9 cellular contexts compared by ENCODE assay signal in the genomic region with DNA sequence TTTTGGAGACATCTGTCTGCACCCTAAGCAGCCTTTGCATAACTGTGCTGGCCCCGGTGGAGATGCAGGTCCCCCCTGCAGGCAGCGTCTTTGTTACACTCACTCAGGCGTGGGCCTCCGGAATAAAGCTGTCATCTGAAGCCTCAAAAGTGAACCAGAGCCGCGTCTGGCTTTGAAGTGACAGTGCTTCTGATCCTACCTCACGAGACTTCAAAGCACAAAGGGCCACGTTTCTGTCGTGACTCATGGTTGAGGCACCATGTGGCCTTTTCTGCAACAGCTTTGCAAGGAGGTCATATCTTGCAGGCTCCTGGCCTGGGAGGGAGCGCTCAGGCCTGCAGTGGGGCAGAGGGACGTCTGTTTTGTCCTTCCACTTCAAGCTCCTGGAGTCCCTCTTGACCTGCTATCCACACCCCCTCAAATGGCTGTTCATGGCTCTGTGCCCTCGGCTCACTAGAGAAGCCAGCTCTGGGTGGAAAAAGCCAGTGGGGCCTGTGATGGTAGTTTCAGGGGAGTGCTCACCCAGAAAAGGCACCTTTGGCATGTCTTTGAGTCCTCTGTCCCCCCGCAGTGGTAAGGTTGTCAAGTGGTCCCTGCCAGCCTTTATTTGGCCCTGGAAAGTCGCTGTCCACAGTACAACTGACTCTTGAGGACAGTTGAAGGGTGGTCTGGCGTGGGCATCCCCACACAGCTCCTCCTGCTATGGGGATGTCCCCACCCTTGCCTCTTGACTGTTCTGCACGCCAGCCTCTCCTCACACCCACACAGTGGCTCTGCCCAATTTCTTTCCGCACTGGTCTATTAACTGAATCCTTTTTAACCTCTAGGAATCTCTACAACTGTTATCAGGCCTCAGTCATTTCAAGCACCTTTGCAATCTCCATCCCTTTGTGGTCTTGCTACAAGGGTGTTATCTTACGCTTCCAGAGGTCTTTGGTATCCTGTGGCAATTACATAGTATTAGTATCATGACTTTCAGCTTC. TPM values are rescaled to one million over a fixed set of nuclear protein-coding genes. Genes with fewer than 3 reads are reported as not detected.
A peak's percentile ranks its signal among the peaks of the same experiment; 100 is the strongest.
DNase-seq lines count a peak whose midpoint lies in the region; ATAC-seq, FAIRE-seq and TF ChIP-seq lines count a peak whose summit lies in the region.
"Had no signal": no experiment of that assay in that cellular context is flagged by ENCODE, and none has a peak within 500 bp of the region (broad histone marks: within the 10 kb centered on the region; RNA-seq: fewer than 3 reads in every experiment).

No MANE protein-coding gene starts in this region.

- H3K27ac ChIP-seq in coronary artery = no peak overlapping the region

- peaks cover 32% of the 10 kb centered on the region for H3K27me3 Mint-ChIP-seq in activated CD4-positive, alpha-beta T cell treated with anti-CD3 and anti-CD28 coated beads, Interleukin-2, amount 10 ng/mL, durations not matched to agents 24 days and 14 days

- peak overlapping the region; percentile 36 for H3K4me3 Mint-ChIP-seq in activated CD4-positive, alpha-beta T cell treated with anti-CD3 and anti-CD28 coated beads, Interleukin-2, amount 10 ng/mL, durations not matched to agents 24 days and 14 days

- ATAC-seq in GM18520 (IDR thresholded peaks at IDR 0.05; ENCODE audit: unreplicated experiment) (no peak), GM19395 (IDR thresholded peaks at IDR 0.05; ENCODE audit: unreplicated experiment) (no peak)

- no peak for DNase-seq in GM12891 (ENCODE audit: insufficient read length, low spot score)
- DNase-seq in activated CD4-positive, alpha-beta T cell treated with anti-CD3 and anti-CD28 coated beads, Interleukin-2, amount 10 ng/mL, durations not matched to agents 24 days and 14 days = peak; percentile 85
- DNase-seq in coronary artery (ENCODE audit: low spot score) = peak; percentile 47
- peak; percentile 73 to 75 for DNase-seq in stimulated activated CD4-positive, alpha-beta T cell treated with anti-CD3 and anti-CD28 coated beads, Interleukin-2, amount 100 ng/mL, for 48 hours
- no peak for DNase-seq in HuH-7 (ENCODE audit: low spot score)
- DNase-seq in hippocampal formation (lab: John Stamatoyannopoulos, UW) = no peak

- no peak for FAIRE-seq in GM12891 (lab: Jason Lieb, UNC)

- H3K9me3 Mint-ChIP-seq in activated CD4-positive, alpha-beta T cell treated with anti-CD3 and anti-CD28 coated beads, Interleukin-2, amount 10 ng/mL, durations not matched to agents 24 days and 14 days = no peaks in the 10 kb centered on the region

- no peak overlapping the region for H3K4me3 ChIP-seq in coronary artery

- no peak for TF ChIP-seq POLR2A in GM12891 (IDR thresholded peaks at IDR 0.05; ENCODE audit: low read depth, low read length)

- H3K27ac Mint-ChIP-seq in activated CD4-positive, alpha-beta T cell treated with anti-CD3 and anti-CD28 coated beads, Interleukin-2, amount 10 ng/mL, durations not matched to agents 24 days and 14 days = peak overlapping the region; percentile 68

- no peak for TF ChIP-seq CTCF in coronary artery (IDR thresholded peaks at IDR 0.05)

- H3K4me1 Mint-ChIP-seq in activated CD4-positive, alpha-beta T cell treated with anti-CD3 and anti-CD28 coated beads, Interleukin-2, amount 10 ng/mL, durations not matched to agents 24 days and 14 days = peaks cover 40% of the 10 kb centered on the region

- no peaks in the 10 kb centered on the region for H3K36me3 Mint-ChIP-seq in activated CD4-positive, alpha-beta T cell treated with anti-CD3 and anti-CD28 coated beads, Interleukin-2, amount 10 ng/mL, durations not matched to agents 24 days and 14 days (ENCODE audit: low read depth)

- intact Hi-C loops in activated CD4-positive, alpha-beta T cell treated with anti-CD3 and anti-CD28 coated beads, Interleukin-2, amount 10 ng/mL, durations not matched to agents 24 days and 14 days (cut with micrococcal nuclease) = loop anchor here (1.0 to 2.0 kb wide), 6 partner anchors 19 to 147 kb away; no protein-coding TSS in a partner anchor

TF ChIP-seq in GM12891, 5 proteins besides CTCF, POLR2A, EP300 and RAD21:
- TF ChIP-seq TAF1 (IDR thresholded peaks at IDR 0.05; ENCODE audit: low read depth, low read length) = no peak
- TF ChIP-seq SPI1 (IDR thresholded peaks at IDR 0.05; ENCODE audit: low read depth, low read length) = no peak
- no peak for TF ChIP-seq PAX5 (IDR thresholded peaks at IDR 0.05; ENCODE audit: insufficient read depth, low read length, severe bottlenecking)
- no peak; the same call in 1 of the 2 replicates for TF ChIP-seq POLR2AphosphoS5 (IDR thresholded peaks at IDR 0.05; ENCODE audit: low read depth, low read length)
- TF ChIP-seq POU2F2 (IDR thresholded peaks at IDR 0.05; ENCODE audit: low read depth, low read length) = peak; percentile 68; the same call in 1 of the 2 replicates
TF ChIP-seq in GM12891: peak in this region for 1.

RNA-seq across cellular contexts. Expression of a gene that starts 19.3 kb away (rescaled TPM):
- polyA plus RNA-seq in GM12891 (2012; ENCODE audit: low read depth, missing spikeins) = 20.8 TPM
- 0.23 and 0.38 TPM in 2 replicates for total RNA-seq in activated CD4-positive, alpha-beta T cell treated with anti-CD3 and anti-CD28 coated beads, Interleukin-2, amount 10 ng/mL, durations not matched to agents 24 days and 14 days
- total RNA-seq: pulmonary artery endothelial cell had no signal

RNA-seq across cellular contexts. Expression of a gene that starts 41.0 kb away (rescaled TPM):
- 117 TPM for polyA plus RNA-seq in GM12891 (2012; ENCODE audit: low read depth, missing spikeins)
- total RNA-seq in activated CD4-positive, alpha-beta T cell treated with anti-CD3 and anti-CD28 coated beads, Interleukin-2, amount 10 ng/mL, durations not matched to agents 24 days and 14 days = 8.3 and 10.3 TPM in 2 replicates

Comparison
In these comparisons a context has a peak if more than half of its experiments do, and no peak if none do; other contexts are left out.
1. DNase-seq: peak in activated CD4-positive, alpha-beta T cell treated with anti-CD3 and anti-CD28 coated beads, Interleukin-2, amount 10 ng/mL, durations not matched to agents 24 days and 14 days (single experiment), coronary artery (single experiment) and stimulated activated CD4-positive, alpha-beta T cell treated with anti-CD3 and anti-CD28 coated beads, Interleukin-2, amount 100 ng/mL, for 48 hours (2 of 2); none in GM12891 (single experiment), HuH-7 (single experiment) and hippocampal formation (0 of 2).